In the genomic region with DNA sequence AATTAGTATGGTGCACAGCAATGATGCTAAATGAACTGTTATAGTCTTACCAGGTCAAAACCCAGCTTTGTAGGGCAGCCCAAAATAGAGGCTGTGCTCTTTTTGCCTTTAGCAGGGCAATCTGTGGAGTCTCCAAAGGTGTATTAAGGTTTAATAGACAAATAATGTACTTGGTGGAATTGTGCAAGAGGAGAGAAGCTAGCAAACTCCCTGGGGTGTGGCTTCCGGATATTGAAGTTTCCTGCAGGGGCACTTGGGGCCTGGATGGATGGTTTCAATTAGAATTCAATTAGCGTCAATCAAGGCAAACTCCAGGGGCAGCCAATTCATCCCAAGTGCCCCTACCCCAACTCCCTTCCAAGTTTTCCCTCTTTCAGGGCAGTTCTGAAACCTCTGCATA, we compare ENCODE assay signal across 26 cellular contexts.
"Had no signal": no experiment of that assay in that cellular context is flagged by ENCODE, and none has a peak within 500 bp of the region (broad histone marks: within the 10 kb centered on the region; RNA-seq: fewer than 3 reads in every experiment).

No MANE protein-coding gene starts in this region.

- H3K9me3 Mint-ChIP-seq: dendritic cell treated with granulocyte-macrophage colony-stimulating factor and Interleukin-4, amounts not matched to agents 40 ng/mL and 50 ng/mL, for 4 days; effector memory CD8-positive, alpha-beta T cell; endodermal cell had no signal

- H3K36me3 ChIP-seq: colonic mucosa, esophagus muscularis mucosa, esophagus squamous epithelium, gastrocnemius medialis, gastroesophageal sphincter, heart left ventricle, heart right ventricle had no signal

- DNase-seq: colonic mucosa; cortex of kidney; dermis blood vessel endothelial cell; dorsolateral prefrontal cortex; effector CD4-positive, alpha-beta T cell; effector CD8-positive, alpha-beta T cell; effector memory CD4-positive, alpha-beta T cell; effector memory CD8-positive, alpha-beta T cell; endodermal cell; erythroblast; esophagus squamous epithelium; foreskin fibroblast; foreskin keratinocyte; foreskin melanocyte; gastrocnemius medialis; glutamatergic neuron; head of caudate nucleus; heart left ventricle; heart right ventricle had no signal

- H3K27ac ChIP-seq: colonic mucosa, coronary artery, dorsolateral prefrontal cortex, epithelial cell of prostate, esophagus muscularis mucosa, esophagus squamous epithelium, foreskin keratinocyte, gastrocnemius medialis, gastroesophageal sphincter, heart left ventricle, heart right ventricle, hepatocyte had no signal

- H3K4me1 ChIP-seq: colonic mucosa, esophagus muscularis mucosa, esophagus squamous epithelium, foreskin keratinocyte, gastrocnemius medialis, gastroesophageal sphincter, heart left ventricle, heart right ventricle had no signal

- H3K4me3 ChIP-seq: colonic mucosa, coronary artery, dorsolateral prefrontal cortex, esophagus muscularis mucosa, esophagus squamous epithelium, gastrocnemius medialis, gastroesophageal sphincter, heart left ventricle, heart right ventricle, hepatocyte had no signal

- H3K4me3 Mint-ChIP-seq: dendritic cell treated with granulocyte-macrophage colony-stimulating factor and Interleukin-4, amounts not matched to agents 40 ng/mL and 50 ng/mL, for 4 days; effector memory CD8-positive, alpha-beta T cell; endodermal cell had no signal

- H3K27ac Mint-ChIP-seq: dendritic cell treated with granulocyte-macrophage colony-stimulating factor and Interleukin-4, amounts not matched to agents 40 ng/mL and 50 ng/mL, for 4 days; effector memory CD8-positive, alpha-beta T cell; endodermal cell had no signal

- H3K27me3 ChIP-seq: colonic mucosa, dorsolateral prefrontal cortex, esophagus muscularis mucosa, foreskin keratinocyte, gastrocnemius medialis, gastroesophageal sphincter, heart left ventricle, hepatocyte had no signal

- ATAC-seq: effector memory CD8-positive, alpha-beta T cell; esophagus mucosa; foreskin keratinocyte; gastrocnemius medialis; gastroesophageal sphincter; heart left ventricle; heart right ventricle had no signal

- H3K9me3 ChIP-seq: colonic mucosa, esophagus muscularis mucosa, esophagus squamous epithelium, gastrocnemius medialis, gastroesophageal sphincter, heart left ventricle, heart right ventricle had no signal

- H3K4me1 Mint-ChIP-seq: endodermal cell had no signal

- H3K4me2 ChIP-seq: hepatocyte had no signal
